ENCODE assay signal across 13 cellular contexts in genomic region chr6:90907931-90908655, GRCh38.
DNase-seq lines count a peak whose midpoint lies in the region; ATAC-seq, FAIRE-seq and TF ChIP-seq lines count a peak whose summit lies in the region.
"Had no signal": no experiment of that assay in that cellular context is flagged by ENCODE, and none has a peak within 500 bp of the region (broad histone marks: within the 10 kb centered on the region; RNA-seq: fewer than 3 reads in every experiment).

No MANE protein-coding gene starts in this region.

- H3K36me3 ChIP-seq in bronchial epithelial cell (ENCODE audit: control insufficient read depth, insufficient read depth, low read length) (no peaks in the 10 kb centered on the region), trophoblast cell (ENCODE audit: control insufficient read depth in 1 of 2, insufficient read depth in 2 of 2, low read length in 2 of 2) (no peaks in the 10 kb centered on the region)
- H3K36me3 ChIP-seq: BLaER1 had no signal

- H3K18ac ChIP-seq in trophoblast cell (ENCODE audit: low read length) = no peak overlapping the region

- H3K14ac ChIP-seq in trophoblast cell (ENCODE audit: low read length) = no peak overlapping the region

- H3K4ac ChIP-seq in trophoblast cell (ENCODE audit: low read depth, low read length) = no peak overlapping the region

- no peak overlapping the region for H2AFZ ChIP-seq in trophoblast cell (ENCODE audit: insufficient read depth, low read length, poor library complexity)

- no peak overlapping the region for H2BK5ac ChIP-seq in trophoblast cell (ENCODE audit: low read depth, low read length, poor library complexity)

- no peak for TF ChIP-seq CTCF in bronchial epithelial cell (IDR thresholded peaks at IDR 0.05; ENCODE audit: insufficient read depth, low read length, severe bottlenecking)

- H3K4me3 ChIP-seq in bronchial epithelial cell (ENCODE audit: low read depth, low read length) (no peak overlapping the region), trophoblast cell (ENCODE audit: low read depth, low read length) (no peak overlapping the region)
- H3K4me3 ChIP-seq: BLaER1 had no signal

- H3K23ac ChIP-seq in trophoblast cell (ENCODE audit: low read length) = peak overlapping the region; percentile 73

- peak; percentile 49 for DNase-seq in HPDE6-E6E7 (ENCODE audit: extremely low spot score)
- DNase-seq in bronchial epithelial cell (ENCODE audit: low read depth) = peak; percentile 97
- DNase-seq in trophoblast cell = no peak
- DNase-seq in NCI-H748 treated with DMSO at 0.1 percent for 48 hours (lab: John Stamatoyannopoulos, UW) = no peak
- no peak for DNase-seq in EL
- DNase-seq: CD8-positive, alpha-beta memory T cell; NCI-H146; NCI-H2081 treated with DMSO at 0.1 percent for 48 hours; NCI-H446 had no signal

- ATAC-seq in GM18498 (IDR thresholded peaks at IDR 0.05; ENCODE audit: unreplicated experiment) (peak; percentile 38), HG03108 (IDR thresholded peaks at IDR 0.05; ENCODE audit: unreplicated experiment) (no peak)

- H4K91ac ChIP-seq in trophoblast cell (ENCODE audit: low read depth, low read length) = no peak overlapping the region

- no peak overlapping the region for H3K9ac ChIP-seq in trophoblast cell (ENCODE audit: low read length)
- H3K9ac ChIP-seq: BLaER1 had no signal

- no peak for FAIRE-seq in bronchial epithelial cell (lab: Jason Lieb, UNC)
- FAIRE-seq: RCC 7860 had no signal

- H2BK120ac ChIP-seq in trophoblast cell (ENCODE audit: insufficient read depth, low read length, poor library complexity) = no peak overlapping the region

- H2AK5ac ChIP-seq in trophoblast cell (ENCODE audit: low read length) = no peak overlapping the region

- H3K27me3 ChIP-seq in bronchial epithelial cell (ENCODE audit: control insufficient read depth, insufficient read depth, low read length) = no peaks in the 10 kb centered on the region
- no peaks in the 10 kb centered on the region for H3K27me3 ChIP-seq in trophoblast cell (ENCODE audit: insufficient read depth, low read length)
- H3K27me3 ChIP-seq: BLaER1 had no signal

- no peak overlapping the region for H2BK12ac ChIP-seq in trophoblast cell (ENCODE audit: low read length)

- no peak overlapping the region for H3K27ac ChIP-seq in trophoblast cell (ENCODE audit: low read depth, low read length)
- H3K27ac ChIP-seq: BLaER1 had no signal

- no peaks in the 10 kb centered on the region for H3K79me1 ChIP-seq in trophoblast cell (ENCODE audit: low read length)

- H3K4me1 ChIP-seq in trophoblast cell (ENCODE audit: control insufficient read depth in 1 of 2, insufficient read depth in 2 of 2, low read length in 2 of 2) = no peaks in the 10 kb centered on the region
- H3K4me1 ChIP-seq: BLaER1 had no signal

- WGBS in trophoblast cell (ENCODE audit: extremely low coverage, insufficient coverage, insufficient read length) = no CpG with 5 or more reads among the region's 4 CpGs

- H4K8ac ChIP-seq in trophoblast cell (ENCODE audit: low read depth, low read length) = no peak overlapping the region

- no peak overlapping the region for H4K12ac ChIP-seq in trophoblast cell (ENCODE audit: low read depth, low read length)

- H3K4me2 ChIP-seq in trophoblast cell (ENCODE audit: low read length) = no peak overlapping the region
- H3K4me2 ChIP-seq: BLaER1 had no signal

- H3K9me3 ChIP-seq in trophoblast cell (ENCODE audit: insufficient read depth, low read depth, low read length) = no peaks in the 10 kb centered on the region
- H3K9me3 ChIP-seq: BLaER1 had no signal

- no peaks in the 10 kb centered on the region for H3K79me2 ChIP-seq in trophoblast cell (ENCODE audit: control insufficient read depth, insufficient read depth, low read length, poor library complexity)

Comparison
In these comparisons a context has a peak if more than half of its experiments do, and no peak if none do; other contexts are left out.
1. DNase-seq: peak in HPDE6-E6E7 (single experiment) and bronchial epithelial cell (single experiment); none in trophoblast cell (0 of 2), NCI-H748 treated with DMSO at 0.1 percent for 48 hours (single experiment) and EL (single experiment).